1 cellular context compared by ENCODE assay signal in genomic region chr14:99603965-99604765, GRCh38.
TF ChIP-seq lines count a peak whose summit lies in the region.

CCDC85C (minus strand) TSS chr14:99604207; CDS start chr14:99603959, 248 bp downstream.

TF ChIP-seq in HepG2, 621 proteins besides CTCF, POLR2A, EP300 and RAD21 (continued from another document and continues in another):
- TF ChIP-seq CEBPZ (IDR thresholded peaks at IDR 0.05; ENCODE audit: low read length) (no peak), ZNF451 (CRISPR knock-in tag; IDR thresholded peaks at IDR 0.05) (no peak), TEAD2 (CRISPR knock-in tag; IDR thresholded peaks at IDR 0.05) (no peak), SP1 (IDR thresholded peaks at IDR 0.05) (no peak), SP1 (CRISPR knock-in tag; IDR thresholded peaks at IDR 0.05) (peak; percentile 94), RFX1 (IDR thresholded peaks at IDR 0.05) (no peak), KLF9 (CRISPR knock-in tag; IDR thresholded peaks at IDR 0.05; ENCODE audit: low read depth) (no peak), HNF4G (IDR thresholded peaks at IDR 0.05; ENCODE audit: borderline replicate concordance, low read depth, low read length) (0 out of 2 replicates have a peak, but pooled peaks have one; percentile 4), HNF4G (CRISPR knock-in tag; IDR thresholded peaks at IDR 0.05; ENCODE audit: borderline replicate concordance, low read depth) (no peak), RXRA (CRISPR knock-in tag; IDR thresholded peaks at IDR 0.05) (no peak; the same call in 1 of the 2 replicates), HNRNPH1 (optimal IDR thresholded peaks at IDR 0.05; ENCODE audit: low read depth, low read length) (no peak), GRHL1 (CRISPR knock-in tag; conservative IDR thresholded peaks at IDR 0.05) (no peak), CSRNP2 (CRISPR knock-in tag; conservative IDR thresholded peaks at IDR 0.05; ENCODE audit: low read depth) (no peak), ZNF3 (CRISPR knock-in tag; IDR thresholded peaks at IDR 0.05) (no peak), ZNF543 (CRISPR knock-in tag; IDR thresholded peaks at IDR 0.05) (no peak), RFX3 (CRISPR knock-in tag; IDR thresholded peaks at IDR 0.05) (no peak), FLYWCH1 (CRISPR knock-in tag; IDR thresholded peaks at IDR 0.05) (no peak), ZNF607 (CRISPR knock-in tag; IDR thresholded peaks at IDR 0.05; ENCODE audit: borderline replicate concordance) (no peak), THAP11 (CRISPR knock-in tag; IDR thresholded peaks at IDR 0.05) (0 out of 2 replicates have a peak, but pooled peaks have one; percentile 33), HIC2 (CRISPR knock-in tag; IDR thresholded peaks at IDR 0.05; ENCODE audit: low read depth) (no peak), MZF1 (CRISPR knock-in tag; IDR thresholded peaks at IDR 0.05; ENCODE audit: borderline replicate concordance) (no peak), ZBTB42 (CRISPR knock-in tag; IDR thresholded peaks at IDR 0.05) (no peak), TARDBP (CRISPR knock-in tag; IDR thresholded peaks at IDR 0.05) (no peak), TBX2 (CRISPR knock-in tag; IDR thresholded peaks at IDR 0.05; ENCODE audit: borderline replicate concordance) (no peak; the same call in 1 of the 2 replicates), EZH2 (conservative IDR thresholded peaks at IDR 0.05; ENCODE audit: low read depth, low read length) (no peak), SNAI1 (CRISPR knock-in tag; IDR thresholded peaks at IDR 0.05; ENCODE audit: borderline replicate concordance) (no peak), ZNF597 (CRISPR knock-in tag; IDR thresholded peaks at IDR 0.05) (no peak), ZBTB38 (CRISPR knock-in tag; IDR thresholded peaks at IDR 0.05) (no peak), ZNF83 (CRISPR knock-in tag; IDR thresholded peaks at IDR 0.05; ENCODE audit: borderline replicate concordance) (no peak), ZNF670 (CRISPR knock-in tag; IDR thresholded peaks at IDR 0.05; ENCODE audit: borderline replicate concordance) (no peak), TGIF2 (CRISPR knock-in tag; IDR thresholded peaks at IDR 0.05) (no peak), AHR (CRISPR knock-in tag; IDR thresholded peaks at IDR 0.05) (no peak), ZNF20 (CRISPR knock-in tag; IDR thresholded peaks at IDR 0.05) (no peak), ZNF33B (CRISPR knock-in tag; IDR thresholded peaks at IDR 0.05) (no peak), HOXA7 (CRISPR knock-in tag; IDR thresholded peaks at IDR 0.05) (no peak), ZNF709 (CRISPR knock-in tag; IDR thresholded peaks at IDR 0.05) (no peak)
- TF ChIP-seq, protein P1, sequence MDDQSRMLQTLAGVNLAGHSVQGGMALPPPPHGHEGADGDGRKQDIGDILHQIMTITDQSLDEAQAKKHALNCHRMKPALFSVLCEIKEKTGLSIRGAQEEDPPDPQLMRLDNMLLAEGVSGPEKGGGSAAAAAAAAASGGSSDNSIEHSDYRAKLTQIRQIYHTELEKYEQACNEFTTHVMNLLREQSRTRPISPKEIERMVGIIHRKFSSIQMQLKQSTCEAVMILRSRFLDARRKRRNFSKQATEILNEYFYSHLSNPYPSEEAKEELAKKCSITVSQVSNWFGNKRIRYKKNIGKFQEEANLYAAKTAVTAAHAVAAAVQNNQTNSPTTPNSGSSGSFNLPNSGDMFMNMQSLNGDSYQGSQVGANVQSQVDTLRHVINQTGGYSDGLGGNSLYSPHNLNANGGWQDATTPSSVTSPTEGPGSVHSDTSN (CRISPR knock-in tag; IDR thresholded peaks at IDR 0.05; ENCODE audit: borderline replicate concordance): no peak
- TF ChIP-seq, protein P2, sequence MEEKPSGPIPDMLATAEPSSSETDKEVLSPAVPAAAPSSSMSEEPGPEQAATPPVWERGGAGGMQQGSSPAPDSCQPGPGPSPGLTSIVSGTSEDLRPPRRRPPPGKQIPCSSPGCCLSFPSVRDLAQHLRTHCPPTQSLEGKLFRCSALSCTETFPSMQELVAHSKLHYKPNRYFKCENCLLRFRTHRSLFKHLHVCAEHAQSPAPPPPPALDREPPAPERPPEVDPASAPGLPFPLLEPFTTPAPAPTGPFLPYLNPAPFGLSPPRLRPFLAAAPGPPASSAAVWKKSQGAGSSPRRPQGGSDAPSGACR (CRISPR knock-in tag; IDR thresholded peaks at IDR 0.05): no peak
- TF ChIP-seq, protein P3, sequence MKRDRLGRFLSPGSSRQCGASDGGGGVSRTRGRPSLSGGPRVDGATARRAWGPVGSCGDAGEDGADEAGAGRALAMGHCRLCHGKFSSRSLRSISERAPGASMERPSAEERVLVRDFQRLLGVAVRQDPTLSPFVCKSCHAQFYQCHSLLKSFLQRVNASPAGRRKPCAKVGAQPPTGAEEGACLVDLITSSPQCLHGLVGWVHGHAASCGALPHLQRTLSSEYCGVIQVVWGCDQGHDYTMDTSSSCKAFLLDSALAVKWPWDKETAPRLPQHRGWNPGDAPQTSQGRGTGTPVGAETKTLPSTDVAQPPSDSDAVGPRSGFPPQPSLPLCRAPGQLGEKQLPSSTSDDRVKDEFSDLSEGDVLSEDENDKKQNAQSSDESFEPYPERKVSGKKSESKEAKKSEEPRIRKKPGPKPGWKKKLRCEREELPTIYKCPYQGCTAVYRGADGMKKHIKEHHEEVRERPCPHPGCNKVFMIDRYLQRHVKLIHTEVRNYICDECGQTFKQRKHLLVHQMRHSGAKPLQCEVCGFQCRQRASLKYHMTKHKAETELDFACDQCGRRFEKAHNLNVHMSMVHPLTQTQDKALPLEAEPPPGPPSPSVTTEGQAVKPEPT (CRISPR knock-in tag; IDR thresholded peaks at IDR 0.05; ENCODE audit: low read depth): no peak
- TF ChIP-seq, protein P4, sequence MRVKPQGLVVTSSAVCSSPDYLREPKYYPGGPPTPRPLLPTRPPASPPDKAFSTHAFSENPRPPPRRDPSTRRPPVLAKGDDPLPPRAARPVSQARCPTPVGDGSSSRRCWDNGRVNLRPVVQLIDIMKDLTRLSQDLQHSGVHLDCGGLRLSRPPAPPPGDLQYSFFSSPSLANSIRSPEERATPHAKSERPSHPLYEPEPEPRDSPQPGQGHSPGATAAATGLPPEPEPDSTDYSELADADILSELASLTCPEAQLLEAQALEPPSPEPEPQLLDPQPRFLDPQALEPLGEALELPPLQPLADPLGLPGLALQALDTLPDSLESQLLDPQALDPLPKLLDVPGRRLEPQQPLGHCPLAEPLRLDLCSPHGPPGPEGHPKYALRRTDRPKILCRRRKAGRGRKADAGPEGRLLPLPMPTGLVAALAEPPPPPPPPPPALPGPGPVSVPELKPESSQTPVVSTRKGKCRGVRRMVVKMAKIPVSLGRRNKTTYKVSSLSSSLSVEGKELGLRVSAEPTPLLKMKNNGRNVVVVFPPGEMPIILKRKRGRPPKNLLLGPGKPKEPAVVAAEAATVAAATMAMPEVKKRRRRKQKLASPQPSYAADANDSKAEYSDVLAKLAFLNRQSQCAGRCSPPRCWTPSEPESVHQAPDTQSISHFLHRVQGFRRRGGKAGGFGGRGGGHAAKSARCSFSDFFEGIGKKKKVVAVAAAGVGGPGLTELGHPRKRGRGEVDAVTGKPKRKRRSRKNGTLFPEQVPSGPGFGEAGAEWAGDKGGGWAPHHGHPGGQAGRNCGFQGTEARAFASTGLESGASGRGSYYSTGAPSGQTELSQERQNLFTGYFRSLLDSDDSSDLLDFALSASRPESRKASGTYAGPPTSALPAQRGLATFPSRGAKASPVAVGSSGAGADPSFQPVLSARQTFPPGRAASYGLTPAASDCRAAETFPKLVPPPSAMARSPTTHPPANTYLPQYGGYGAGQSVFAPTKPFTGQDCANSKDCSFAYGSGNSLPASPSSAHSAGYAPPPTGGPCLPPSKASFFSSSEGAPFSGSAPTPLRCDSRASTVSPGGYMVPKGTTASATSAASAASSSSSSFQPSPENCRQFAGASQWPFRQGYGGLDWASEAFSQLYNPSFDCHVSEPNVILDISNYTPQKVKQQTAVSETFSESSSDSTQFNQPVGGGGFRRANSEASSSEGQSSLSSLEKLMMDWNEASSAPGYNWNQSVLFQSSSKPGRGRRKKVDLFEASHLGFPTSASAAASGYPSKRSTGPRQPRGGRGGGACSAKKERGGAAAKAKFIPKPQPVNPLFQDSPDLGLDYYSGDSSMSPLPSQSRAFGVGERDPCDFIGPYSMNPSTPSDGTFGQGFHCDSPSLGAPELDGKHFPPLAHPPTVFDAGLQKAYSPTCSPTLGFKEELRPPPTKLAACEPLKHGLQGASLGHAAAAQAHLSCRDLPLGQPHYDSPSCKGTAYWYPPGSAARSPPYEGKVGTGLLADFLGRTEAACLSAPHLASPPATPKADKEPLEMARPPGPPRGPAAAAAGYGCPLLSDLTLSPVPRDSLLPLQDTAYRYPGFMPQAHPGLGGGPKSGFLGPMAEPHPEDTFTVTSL (CRISPR knock-in tag; IDR thresholded peaks at IDR 0.05; ENCODE audit: borderline replicate concordance): no peak
